ENCODE assay signal across 10 cellular contexts in genomic region chr3:9951126-9951525, GRCh38. TPM values are rescaled to one million over a fixed set of nuclear protein-coding genes. Genes with fewer than 3 reads are reported as not detected.
DNase-seq lines count a peak whose midpoint lies in the region; ATAC-seq and TF ChIP-seq lines count a peak whose summit lies in the region.
"Had no signal": no experiment of that assay in that cellular context is flagged by ENCODE, and none has a peak within 500 bp of the region (broad histone marks: within the 10 kb centered on the region; RNA-seq: fewer than 3 reads in every experiment).

No MANE protein-coding gene starts in this region.

- peaks cover 16% of the 10 kb centered on the region for H3K4me1 Mint-ChIP-seq in mesothelial cell of epicardium

- H3K27me3 Mint-ChIP-seq in mesothelial cell of epicardium (ENCODE audit: low read depth): no peaks in the 10 kb centered on the region

- H3K27ac Mint-ChIP-seq in mesothelial cell of epicardium: no peak overlapping the region

- no peaks in the 10 kb centered on the region for H3K9me3 Mint-ChIP-seq in mesothelial cell of epicardium

- H3K4me3 Mint-ChIP-seq in mesothelial cell of epicardium: peak overlapping the region; percentile 75

- ATAC-seq in GM21786 (IDR thresholded peaks at IDR 0.05; ENCODE audit: unreplicated experiment) (peak; percentile 44), GM18873 (IDR thresholded peaks at IDR 0.05; ENCODE audit: low FRiP score, unreplicated experiment) (no peak), HG03342 (IDR thresholded peaks at IDR 0.05; ENCODE audit: unreplicated experiment) (no peak), HG02970 (IDR thresholded peaks at IDR 0.05; ENCODE audit: low FRiP score, unreplicated experiment) (no peak)

- no peak for TF ChIP-seq CTCF in GM10266 (IDR thresholded peaks at IDR 0.05; ENCODE audit: control insufficient read depth, insufficient read depth, low read depth, missing control alignments)
- TF ChIP-seq CTCF in VCaP (conservative IDR thresholded peaks at IDR 0.05): no peak
- no peak for TF ChIP-seq CTCF in mesothelial cell of epicardium (IDR thresholded peaks at IDR 0.05; ENCODE audit: unreplicated experiment)

- DNase-seq in GM10266 (ENCODE audit: extremely low spot score) (peak; percentile 83), mesothelial cell of epicardium (ENCODE audit: low spot score in 2 of 2, unreplicated experiment in 2 of 2) (no peak), foreskin melanocyte (no peak)
- DNase-seq: hippocampal formation had no signal

- H3K27ac ChIP-seq in VCaP: peak overlapping the region; percentile 68

- H3K36me3 Mint-ChIP-seq in mesothelial cell of epicardium: no peaks in the 10 kb centered on the region

RNA-seq across cellular contexts. Expression of gene PRRT3, which starts 1.1 kb away (rescaled TPM):
- total RNA-seq in mesothelial cell of epicardium: 8.2 to 9.2 TPM (median 8.3 TPM) in 3 replicates

RNA-seq across cellular contexts. Expression of gene CRELD1, which starts 17.5 kb away (rescaled TPM):
- total RNA-seq in mesothelial cell of epicardium: 39.8 to 42.3 TPM (median 40.5 TPM) in 3 replicates

RNA-seq across cellular contexts. Expression of gene IL17RC, which starts 34.2 kb away (rescaled TPM):
- 28.8 to 30.2 TPM (median 29.6 TPM) in 3 replicates for total RNA-seq in mesothelial cell of epicardium

RNA-seq across cellular contexts. Expression of gene EMC3, which starts 35.5 kb away (rescaled TPM):
- 30.6 to 35.8 TPM (median 34.7 TPM) in 3 replicates for total RNA-seq in mesothelial cell of epicardium

RNA-seq across cellular contexts. Expression of gene IL17RE, which starts 48.5 kb away (rescaled TPM):
- total RNA-seq in mesothelial cell of epicardium: 22.1 to 24.1 TPM (median 23.6 TPM) in 3 replicates
- total RNA-seq: skeletal muscle tissue had no signal
